ENCODE assay signal across 16 cellular contexts in genomic region chr6:169513478-169514193, GRCh38.
DNase-seq lines count a peak whose midpoint lies in the region; ATAC-seq, FAIRE-seq and TF ChIP-seq lines count a peak whose summit lies in the region.
"Had no signal": no experiment of that assay in that cellular context is flagged by ENCODE, and none has a peak within 500 bp of the region (broad histone marks: within the 10 kb centered on the region; RNA-seq: fewer than 3 reads in every experiment).

No MANE protein-coding gene starts in this region.

- peaks cover 6% of the 10 kb centered on the region for H3K9me3 Mint-ChIP-seq in activated CD8-positive, alpha-beta T cell treated with anti-CD3 and anti-CD28 coated beads for 36 hours

- FAIRE-seq in colon (lab: Jason Lieb, UNC): peak; percentile 99
- FAIRE-seq: H1 had no signal

- no peak for TF ChIP-seq CTCF in activated CD8-positive, alpha-beta T cell treated with anti-CD3 and anti-CD28 coated beads for 36 hours (IDR thresholded peaks at IDR 0.05)

- CTCF ChIA-PET in activated CD8-positive, alpha-beta T cell treated with anti-CD3 and anti-CD28 coated beads for 36 hours (lab: Charles Lee): no interaction called here

- H3K4me3 Mint-ChIP-seq in activated CD8-positive, alpha-beta T cell treated with anti-CD3 and anti-CD28 coated beads for 36 hours: no peak overlapping the region
- H3K4me3 Mint-ChIP-seq: CD8-positive, alpha-beta memory T cell; HFFc6 had no signal

- DNase-seq in NCI-H748 (lab: John Stamatoyannopoulos, UW; ENCODE audit: unreplicated experiment) (peak; percentile 6), NCI-H748 treated with DMSO at 0.1 percent for 48 hours (lab: John Stamatoyannopoulos, UW) (no peak), NCI-H146 (lab: John Stamatoyannopoulos, UW) (peak; percentile 67), left lobe of liver (ENCODE audit: low spot score) (no peak), kidney glomerular epithelial cell (lab: John Stamatoyannopoulos, UW) (no peak)
- DNase-seq in activated CD8-positive, alpha-beta T cell treated with anti-CD3 and anti-CD28 coated beads for 36 hours: no peak
- DNase-seq: AML-193; Caco-2; CD8-positive, alpha-beta memory T cell; DND-41; GF-D8; HCEC 1CT; HFFc6 had no signal

- intact Hi-C loops in activated CD8-positive, alpha-beta T cell treated with anti-CD3 and anti-CD28 coated beads for 36 hours (cut with micrococcal nuclease): no loop called here

- ATAC-seq in left lobe of liver: peak; percentile 39
- no peak for ATAC-seq in activated CD8-positive, alpha-beta T cell treated with anti-CD3 and anti-CD28 coated beads for 36 hours
- ATAC-seq in HG03571 (IDR thresholded peaks at IDR 0.05; ENCODE audit: unreplicated experiment): no peak

- no peaks in the 10 kb centered on the region for H3K4me1 Mint-ChIP-seq in activated CD8-positive, alpha-beta T cell treated with anti-CD3 and anti-CD28 coated beads for 36 hours (ENCODE audit: low read depth)
- H3K4me1 Mint-ChIP-seq: CD8-positive, alpha-beta memory T cell had no signal

- no peaks in the 10 kb centered on the region for H3K27me3 Mint-ChIP-seq in activated CD8-positive, alpha-beta T cell treated with anti-CD3 and anti-CD28 coated beads for 36 hours
- H3K27me3 Mint-ChIP-seq: CD8-positive, alpha-beta memory T cell had no signal

- peaks cover 2% of the 10 kb centered on the region for H3K36me3 Mint-ChIP-seq in activated CD8-positive, alpha-beta T cell treated with anti-CD3 and anti-CD28 coated beads for 36 hours (ENCODE audit: low read depth)

- H3K27ac Mint-ChIP-seq in activated CD8-positive, alpha-beta T cell treated with anti-CD3 and anti-CD28 coated beads for 36 hours: no peak overlapping the region
- H3K27ac Mint-ChIP-seq: CD8-positive, alpha-beta memory T cell; HFFc6 had no signal

- POLR2A ChIA-PET in activated CD8-positive, alpha-beta T cell treated with anti-CD3 and anti-CD28 coated beads for 36 hours (lab: Charles Lee): no interaction called here

Comparison
In these comparisons a context has a peak if more than half of its experiments do, and no peak if none do; other contexts are left out.
1. DNase-seq: peak in NCI-H748 (single experiment) and NCI-H146 (single experiment); none in NCI-H748 treated with DMSO at 0.1 percent for 48 hours (single experiment), left lobe of liver (single experiment), activated CD8-positive, alpha-beta T cell treated with anti-CD3 and anti-CD28 coated beads for 36 hours (single experiment) and kidney glomerular epithelial cell (single experiment).